In the genomic region with DNA sequence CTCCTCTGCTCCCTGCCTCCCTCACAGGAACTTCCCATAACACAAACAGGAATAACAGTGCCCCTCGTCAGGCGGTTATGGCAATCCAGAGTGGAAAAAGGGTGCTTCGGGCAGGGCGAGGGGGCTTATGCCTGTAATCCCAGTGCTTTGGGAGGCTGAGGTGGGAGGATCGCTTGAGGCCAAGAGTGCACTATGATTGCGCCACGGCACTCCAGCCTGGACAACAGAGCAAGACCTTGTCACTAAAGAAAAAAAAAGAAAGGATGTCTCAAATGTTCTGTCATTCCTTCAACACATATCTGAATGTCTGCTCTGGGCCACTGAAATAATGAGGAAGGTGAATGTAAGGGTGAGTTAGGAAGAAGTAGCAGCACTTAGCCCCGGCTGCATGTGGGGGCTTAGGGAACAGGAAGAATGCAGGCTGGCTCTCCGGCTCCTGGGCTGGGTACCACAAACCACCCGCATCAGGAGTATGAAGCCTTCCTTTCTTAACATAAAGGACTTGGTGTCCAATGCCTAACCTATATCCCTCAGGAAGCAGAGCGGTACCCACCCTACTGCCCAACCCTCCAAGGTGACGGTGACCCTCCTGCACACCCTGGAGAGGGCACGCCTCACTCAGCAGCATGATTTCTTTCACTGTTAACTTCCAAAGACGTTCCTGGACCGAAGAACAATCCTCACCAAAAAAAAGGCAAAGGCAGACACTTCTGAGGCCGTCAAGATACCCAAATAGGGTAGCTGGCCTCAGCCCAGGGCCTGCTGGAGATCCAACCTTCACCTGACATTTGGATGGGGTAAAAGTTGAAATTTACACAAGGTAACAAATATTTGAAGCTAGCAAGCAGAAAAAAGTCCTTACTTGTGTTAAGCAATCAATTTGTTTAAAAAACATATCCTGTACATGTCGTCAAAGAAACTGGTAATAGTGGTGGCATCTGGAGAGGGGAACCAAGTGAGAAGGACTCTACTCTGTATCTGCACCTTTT, we compare ENCODE assay signal across 9 cellular contexts. TPM values are rescaled to one million over a fixed set of nuclear protein-coding genes. Genes with fewer than 3 reads are reported as not detected.
DNase-seq lines count a peak whose midpoint lies in the region; FAIRE-seq and TF ChIP-seq lines count a peak whose summit lies in the region.
"Had no signal": no experiment of that assay in that cellular context is flagged by ENCODE, and none has a peak within 500 bp of the region (broad histone marks: within the 10 kb centered on the region; RNA-seq: fewer than 3 reads in every experiment).

No MANE protein-coding gene starts in this region.

- H3K27ac Mint-ChIP-seq in CD4-positive, alpha-beta memory T cell: peak overlapping the region; percentile 79 to 98 (median 91)
- peak overlapping the region; percentile 74 for H3K27ac Mint-ChIP-seq in progenitor cell of endocrine pancreas

- CTCF ChIA-PET in CD4-positive, alpha-beta memory T cell (lab: Charles Lee; ENCODE audit: partially characterized antibody): interaction anchor here (0.6 to 3.0 kb wide), 3 partner anchors 12 to 70 kb away, joined by 3 to 8 read pairs (median 4); no protein-coding TSS in a partner anchor
- CTCF ChIA-PET in RWPE1 (lab: Yijun Ruan, JAX): interaction anchor here (0.6 kb wide), 1 partner anchor 101 kb away, joined by 6 read pairs; no protein-coding TSS in a partner anchor
- CTCF ChIA-PET in endothelial cell of umbilical vein (lab: Charles Lee): no interaction called here

- H3K4me2 ChIP-seq in endothelial cell of umbilical vein (ENCODE audit: insufficient read depth, low read length): peak overlapping the region; percentile 84

- H3K27ac ChIP-seq in CD4-positive, alpha-beta memory T cell (ENCODE audit: low read depth, low read length): peak overlapping the region; percentile 61
- H3K27ac ChIP-seq in RWPE1 (peak overlapping the region; percentile 96), endothelial cell of umbilical vein (ENCODE audit: insufficient read depth, low read depth, low read length) (peak overlapping the region; percentile 82)

- BruUV-seq in endothelial cell of umbilical vein (replicated peaks; lab: Mats Ljungman, UMichigan): no TSS peak

- DNase-seq in CD4-positive, alpha-beta memory T cell: no peak
- DNase-seq in RWPE1 (ENCODE audit: low spot score): no peak
- no peak for DNase-seq in endothelial cell of umbilical vein (ENCODE audit: low read depth, low spot score)
- no peak for DNase-seq in progenitor cell of endocrine pancreas (ENCODE audit: low spot score, unreplicated experiment)
- DNase-seq in stimulated activated CD4-positive, alpha-beta T cell treated with anti-CD3 and anti-CD28 coated beads, Interleukin-15, amount 100 ng/mL, for 24 hours: no peak
- DNase-seq in dedifferentiated amniotic fluid mesenchymal stem cell (ENCODE audit: extremely low spot score): no peak
- DNase-seq in DMS79 (lab: John Stamatoyannopoulos, UW): no peak
- DNase-seq in NCI-H446 treated with DMSO at 0.1 percent for 48 hours (lab: John Stamatoyannopoulos, UW): no peak
- DNase-seq: NCI-H2107 had no signal

- dilution Hi-C loops in endothelial cell of umbilical vein (cut with MboI; ENCODE audit: extremely low pct_ligation_motif_present, low sequenced_read_pairs): no loop called here

- peak overlapping the region; percentile 29 to 93 (median 56) for H3K4me3 Mint-ChIP-seq in CD4-positive, alpha-beta memory T cell
- H3K4me3 Mint-ChIP-seq in progenitor cell of endocrine pancreas (ENCODE audit: low read depth): peak overlapping the region; percentile 26

- peak overlapping the region; percentile 89 for H3K9ac ChIP-seq in endothelial cell of umbilical vein (replicated peaks; ENCODE audit: extremely low read depth, insufficient read depth, low read length)

- no peaks in the 10 kb centered on the region for H4K20me1 ChIP-seq in endothelial cell of umbilical vein (replicated peaks; ENCODE audit: control insufficient read depth, extremely low read depth, insufficient read depth, low read length)

- peaks cover 25 to 66% (median 49%) of the 10 kb centered on the region in 4 donors for H3K4me1 Mint-ChIP-seq in CD4-positive, alpha-beta memory T cell
- H3K4me1 Mint-ChIP-seq in progenitor cell of endocrine pancreas (ENCODE audit: low read depth): peaks cover 19% of the 10 kb centered on the region

- H3K9me3 Mint-ChIP-seq in CD4-positive, alpha-beta memory T cell: no peaks in the 10 kb centered on the region
- no peaks in the 10 kb centered on the region for H3K9me3 Mint-ChIP-seq in progenitor cell of endocrine pancreas (ENCODE audit: low read depth)

- TF ChIP-seq CTCF in RWPE1 (conservative IDR thresholded peaks at IDR 0.05; ENCODE audit: low read depth): no peak
- TF ChIP-seq CTCF in endothelial cell of umbilical vein (IDR thresholded peaks at IDR 0.05; ENCODE audit: extremely low read depth in 1 of 2, insufficient read depth in 1 of 2, low read depth in 1 of 2, low read length in 2 of 2): no peak
- no peak for TF ChIP-seq CTCF in progenitor cell of endocrine pancreas (IDR thresholded peaks at IDR 0.05; ENCODE audit: unreplicated experiment)

- peaks cover 72% of the 10 kb centered on the region for H3K4me1 ChIP-seq in CD4-positive, alpha-beta memory T cell (ENCODE audit: insufficient read depth, low read length)
- H3K4me1 ChIP-seq in endothelial cell of umbilical vein (ENCODE audit: control insufficient read depth, extremely low read depth, insufficient read depth, low read length): peaks cover 37% of the 10 kb centered on the region

- peaks cover 14% of the 10 kb centered on the region for H3K79me2 ChIP-seq in endothelial cell of umbilical vein (ENCODE audit: control insufficient read depth, insufficient read depth, low read length)

- TF ChIP-seq POLR2A in endothelial cell of umbilical vein (IDR thresholded peaks at IDR 0.05; ENCODE audit: low read depth, low read length): no peak

- no peaks in the 10 kb centered on the region for H3K9me1 ChIP-seq in endothelial cell of umbilical vein (replicated peaks; ENCODE audit: control insufficient read depth, extremely low read depth, insufficient read depth, low read length)

- POLR2A ChIA-PET in CD4-positive, alpha-beta memory T cell (lab: Charles Lee; ENCODE audit: partially characterized antibody): interaction anchor here (1.0 to 1.3 kb wide), 6 partner anchors 8 to 39 kb away, joined by 3 to 4 read pairs (median 3); no protein-coding TSS in a partner anchor
- POLR2A ChIA-PET in RWPE1 (lab: Yijun Ruan, JAX; ENCODE audit: low non-redundant PET): no interaction called here
- POLR2A ChIA-PET in endothelial cell of umbilical vein (lab: Charles Lee): no interaction called here

- H3K27me3 Mint-ChIP-seq in CD4-positive, alpha-beta memory T cell: no peaks in the 10 kb centered on the region
- peaks cover 23% of the 10 kb centered on the region for H3K27me3 Mint-ChIP-seq in progenitor cell of endocrine pancreas

- H2AFZ ChIP-seq in endothelial cell of umbilical vein (ENCODE audit: low read depth, low read length): no peak overlapping the region

- intact Hi-C loops in CD4-positive, alpha-beta memory T cell (cut with micrococcal nuclease): no loop called here
- intact Hi-C loops in endothelial cell of umbilical vein (cut with micrococcal nuclease): loop anchor here (2.0 kb wide), 2 partner anchors 17 to 89 kb away; no protein-coding TSS in a partner anchor

- H3K4me3 ChIP-seq in CD4-positive, alpha-beta memory T cell (ENCODE audit: low read length in 2 of 2): no peak overlapping the region
- no peak overlapping the region for H3K4me3 ChIP-seq in endothelial cell of umbilical vein (replicated peaks in 1 of 3; ENCODE audit: insufficient read depth in 1 of 3, low read depth in 1 of 3, low read length in 3 of 3)

- no peak for FAIRE-seq in endothelial cell of umbilical vein (lab: Jason Lieb, UNC)

- no peaks in the 10 kb centered on the region for H3K9me3 ChIP-seq in CD4-positive, alpha-beta memory T cell (ENCODE audit: control insufficient read depth in 1 of 2, low read length in 2 of 2)
- no peaks in the 10 kb centered on the region for H3K9me3 ChIP-seq in endothelial cell of umbilical vein (replicated peaks; ENCODE audit: control insufficient read depth, insufficient read depth, low read length)

- peaks cover 0 to 11% of the 10 kb centered on the region in 2 donors for H3K36me3 Mint-ChIP-seq in CD4-positive, alpha-beta memory T cell
- H3K36me3 Mint-ChIP-seq in progenitor cell of endocrine pancreas (ENCODE audit: insufficient read depth): no peaks in the 10 kb centered on the region

- no peaks in the 10 kb centered on the region for H3K27me3 ChIP-seq in CD4-positive, alpha-beta memory T cell (ENCODE audit: insufficient read depth, low read length)
- H3K27me3 ChIP-seq in endothelial cell of umbilical vein (ENCODE audit: control insufficient read depth in 2 of 2, insufficient read depth in 2 of 2, low read length in 2 of 2): peaks cover 0 to 5% of the 10 kb centered on the region in 2 experiments

- H3K36me3 ChIP-seq in CD4-positive, alpha-beta memory T cell (ENCODE audit: insufficient read depth, low read length): no peaks in the 10 kb centered on the region
- peaks cover 0 to 4% of the 10 kb centered on the region in 2 experiments for H3K36me3 ChIP-seq in endothelial cell of umbilical vein (ENCODE audit: control insufficient read depth in 2 of 2, extremely low read depth in 1 of 2, insufficient read depth in 2 of 2, low read length in 2 of 2)

TF ChIP-seq in endothelial cell of umbilical vein, 7 proteins besides CTCF, POLR2A, EP300 and RAD21 (continues in another document):
- TF ChIP-seq MYC (IDR thresholded peaks at IDR 0.05; ENCODE audit: low read depth, low read length) (no peak), POLR2AphosphoS5 (IDR thresholded peaks at IDR 0.05; ENCODE audit: insufficient read depth, low read depth, low read length) (no peak), JUN (IDR thresholded peaks at IDR 0.05; ENCODE audit: borderline replicate concordance, insufficient read depth, insufficient read length, low read depth) (no peak), FOS (IDR thresholded peaks at IDR 0.05; ENCODE audit: borderline replicate concordance, insufficient read depth, low read length) (no peak), GATA2 (IDR thresholded peaks at IDR 0.05; ENCODE audit: insufficient read depth, insufficient read length, low read depth, low read length) (no peak)

RNA-seq across cellular contexts. Expression of a gene that starts 3.8 kb away (rescaled TPM):
- total RNA-seq in CD4-positive, alpha-beta memory T cell: 10 to 100 TPM; 29.3 to 35.5 TPM
- polyA plus RNA-seq in CD4-positive, alpha-beta memory T cell: 1 to 10 TPM; 7.5 to 7.7 TPM
- total RNA-seq in endothelial cell of umbilical vein: 52.1 and 62.1 TPM in 2 replicates
- 20.1 and 26.3 TPM in 2 replicates for polyA plus RNA-seq in endothelial cell of umbilical vein
- 24.0 and 26.2 TPM in 2 replicates for polyA plus RNA-seq in endothelial cell of umbilical vein (2011; cell fraction: cytosol; rRNA removed)
- polyA plus RNA-seq in endothelial cell of umbilical vein (2011; cell fraction: nucleus; rRNA removed): 49.1 and 56.2 TPM in 2 replicates
- polyA plus RNA-seq in endothelial cell of umbilical vein (2012): 63.5 and 93.4 TPM in 2 replicates
- polyA minus RNA-seq in endothelial cell of umbilical vein: 70.4 and 92.0 TPM in 2 replicates
- 72.0 TPM for polyA minus RNA-seq in endothelial cell of umbilical vein (2011; cell fraction: cytosol; rRNA and poly(A)+ RNA removed)
- polyA minus RNA-seq in endothelial cell of umbilical vein (2011; cell fraction: nucleus; rRNA and poly(A)+ RNA removed): 37.5 and 41.8 TPM in 2 replicates
- total RNA-seq in progenitor cell of endocrine pancreas: 3.8 and 5.7 TPM in 2 replicates
